23 cellular contexts compared by ENCODE assay signal in the genomic region with DNA sequence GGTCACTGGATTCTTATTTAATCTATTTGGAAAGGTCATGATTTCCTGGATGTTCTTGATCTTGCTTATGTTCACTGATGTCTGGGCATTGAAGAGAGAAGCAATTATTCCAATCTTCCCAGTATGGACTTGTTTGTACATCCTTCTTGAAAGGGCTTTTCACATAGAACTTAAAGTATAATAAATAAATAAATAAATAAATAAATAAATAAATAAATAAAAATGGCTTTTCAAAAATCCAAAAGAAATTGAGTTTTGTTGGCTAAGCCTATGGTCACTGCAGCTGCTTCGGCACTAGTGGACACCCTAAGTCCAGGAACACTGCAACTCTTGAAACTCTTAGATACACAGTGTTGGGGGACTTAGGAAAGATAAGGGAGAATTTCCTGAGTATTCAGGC.
"Had no signal": no experiment of that assay in that cellular context is flagged by ENCODE, and none has a peak within 500 bp of the region (broad histone marks: within the 10 kb centered on the region; RNA-seq: fewer than 3 reads in every experiment).

No MANE protein-coding gene starts in this region.

- H3K4me1 ChIP-seq: colonic mucosa, esophagus muscularis mucosa, esophagus squamous epithelium, foreskin keratinocyte, gastrocnemius medialis, gastroesophageal sphincter, heart left ventricle, heart right ventricle had no signal

- H3K27ac ChIP-seq: colonic mucosa, coronary artery, dorsolateral prefrontal cortex, epithelial cell of prostate, esophagus muscularis mucosa, esophagus squamous epithelium, foreskin keratinocyte, gastrocnemius medialis, gastroesophageal sphincter, heart left ventricle, heart right ventricle had no signal

- H3K9me3 ChIP-seq: colonic mucosa, esophagus squamous epithelium, gastrocnemius medialis had no signal

- DNase-seq: colonic mucosa; cortex of kidney; dermis blood vessel endothelial cell; dorsolateral prefrontal cortex; effector CD4-positive, alpha-beta T cell; effector CD8-positive, alpha-beta T cell; effector memory CD4-positive, alpha-beta T cell; effector memory CD8-positive, alpha-beta T cell; endodermal cell; erythroblast; esophagus squamous epithelium; foreskin fibroblast; foreskin keratinocyte; foreskin melanocyte; gastrocnemius medialis; glutamatergic neuron; head of caudate nucleus; heart left ventricle; heart right ventricle had no signal

- H3K36me3 ChIP-seq: colonic mucosa, esophagus muscularis mucosa, esophagus squamous epithelium, gastrocnemius medialis, gastroesophageal sphincter, heart left ventricle, heart right ventricle had no signal

- H3K4me3 ChIP-seq: colonic mucosa, coronary artery, dorsolateral prefrontal cortex, esophagus muscularis mucosa, esophagus squamous epithelium, gastrocnemius medialis, gastroesophageal sphincter, heart left ventricle, heart right ventricle had no signal
